In the genomic region with DNA sequence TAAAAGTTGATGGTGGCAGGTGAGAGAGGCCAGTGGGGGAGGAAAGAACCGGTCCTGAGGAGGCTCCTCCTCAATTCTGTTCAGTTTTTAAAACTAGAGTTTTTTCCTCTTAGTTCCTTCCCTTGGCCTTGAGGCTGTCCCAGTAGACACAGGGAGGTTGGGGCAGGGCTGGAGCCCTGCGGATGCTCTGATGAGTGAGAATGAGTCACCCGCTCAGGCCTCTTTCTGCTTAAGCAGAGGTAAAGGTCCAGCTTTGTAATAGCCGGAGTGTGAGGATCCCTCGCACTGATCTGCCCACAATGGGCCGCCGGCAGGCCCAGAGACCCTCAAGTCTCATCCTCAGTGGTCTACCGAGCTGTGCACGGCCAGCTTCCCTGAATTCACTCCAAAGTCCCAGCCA, we compare ENCODE assay signal across 14 cellular contexts. TPM values are rescaled to one million over a fixed set of nuclear protein-coding genes. Genes with fewer than 3 reads are reported as not detected.
A peak's percentile ranks its signal among the peaks of the same experiment; 100 is the strongest.
DNase-seq lines count a peak whose midpoint lies in the region; ATAC-seq lines count a peak whose summit lies in the region.
"Had no signal": no experiment of that assay in that cellular context is flagged by ENCODE, and none has a peak within 500 bp of the region (broad histone marks: within the 10 kb centered on the region; RNA-seq: fewer than 3 reads in every experiment).

No MANE protein-coding gene starts in this region.

- H3K4me3 Mint-ChIP-seq in stimulated activated naive CD8-positive, alpha-beta T cell treated with anti-CD3 and anti-CD28 coated beads, Interleukin-15, amount 100 ng/mL, for 72 hours: no peak overlapping the region
- H3K4me3 Mint-ChIP-seq: activated naive CD8-positive, alpha-beta T cell treated with anti-CD3 and anti-CD28 coated beads for 36 hours; H9; memory B cell had no signal

- peak; percentile 53 for ATAC-seq in esophagus mucosa
- no peak for ATAC-seq in stimulated activated naive CD8-positive, alpha-beta T cell treated with anti-CD3 and anti-CD28 coated beads, Interleukin-15, amount 100 ng/mL, for 72 hours
- no peak for ATAC-seq in left lobe of liver

- DNase-seq in EH (ENCODE audit: low read depth) (peak; percentile 85), RKO (ENCODE audit: low spot score) (peak; percentile 94), pulmonary artery endothelial cell (ENCODE audit: low read depth, low spot score) (peak; percentile 17), AML-193 (lab: John Stamatoyannopoulos, UW) (no peak), left lobe of liver (ENCODE audit: low spot score) (no peak), NAMALWA (ENCODE audit: low spot score) (no peak)
- DNase-seq in stimulated activated naive CD8-positive, alpha-beta T cell treated with anti-CD3 and anti-CD28 coated beads, Interleukin-15, amount 100 ng/mL, for 72 hours: no peak
- DNase-seq: activated CD4-positive, alpha-beta T cell treated with anti-CD3 and anti-CD28 coated beads, Interleukin-2, amount 50 U/mL, for 1 hour; activated naive CD8-positive, alpha-beta T cell treated with anti-CD3 and anti-CD28 coated beads for 36 hours; DND-41; H9; sigmoid colon had no signal

- H3K9me3 Mint-ChIP-seq in stimulated activated naive CD8-positive, alpha-beta T cell treated with anti-CD3 and anti-CD28 coated beads, Interleukin-15, amount 100 ng/mL, for 72 hours: no peaks in the 10 kb centered on the region
- H3K9me3 Mint-ChIP-seq: activated naive CD8-positive, alpha-beta T cell treated with anti-CD3 and anti-CD28 coated beads for 36 hours; H9; memory B cell had no signal

- no peaks in the 10 kb centered on the region for H3K27me3 Mint-ChIP-seq in stimulated activated naive CD8-positive, alpha-beta T cell treated with anti-CD3 and anti-CD28 coated beads, Interleukin-15, amount 100 ng/mL, for 72 hours
- H3K27me3 Mint-ChIP-seq: activated naive CD8-positive, alpha-beta T cell treated with anti-CD3 and anti-CD28 coated beads for 36 hours; memory B cell had no signal

- H3K27ac Mint-ChIP-seq in stimulated activated naive CD8-positive, alpha-beta T cell treated with anti-CD3 and anti-CD28 coated beads, Interleukin-15, amount 100 ng/mL, for 72 hours: no peak overlapping the region
- H3K27ac Mint-ChIP-seq: activated naive CD8-positive, alpha-beta T cell treated with anti-CD3 and anti-CD28 coated beads for 36 hours; memory B cell had no signal

- peaks cover 22% of the 10 kb centered on the region for H3K4me1 Mint-ChIP-seq in stimulated activated naive CD8-positive, alpha-beta T cell treated with anti-CD3 and anti-CD28 coated beads, Interleukin-15, amount 100 ng/mL, for 72 hours

RNA-seq across cellular contexts. Expression of gene IRF2BP2, which starts 49.6 kb away (rescaled TPM):
- 78.2 TPM for total RNA-seq in esophagus mucosa
- total RNA-seq in pulmonary artery endothelial cell: 62.4 and 74.6 TPM in 2 replicates
- total RNA-seq in left lobe of liver: 48.7 TPM

Comparison
In these comparisons a context has a peak if more than half of its experiments do, and no peak if none do; other contexts are left out.
1. DNase-seq: peak in EH (single experiment), RKO (single experiment) and pulmonary artery endothelial cell (single experiment); none in stimulated activated naive CD8-positive, alpha-beta T cell treated with anti-CD3 and anti-CD28 coated beads, Interleukin-15, amount 100 ng/mL, for 72 hours (0 of 2), AML-193 (0 of 2), left lobe of liver (single experiment) and NAMALWA (single experiment).